In the genomic region with DNA sequence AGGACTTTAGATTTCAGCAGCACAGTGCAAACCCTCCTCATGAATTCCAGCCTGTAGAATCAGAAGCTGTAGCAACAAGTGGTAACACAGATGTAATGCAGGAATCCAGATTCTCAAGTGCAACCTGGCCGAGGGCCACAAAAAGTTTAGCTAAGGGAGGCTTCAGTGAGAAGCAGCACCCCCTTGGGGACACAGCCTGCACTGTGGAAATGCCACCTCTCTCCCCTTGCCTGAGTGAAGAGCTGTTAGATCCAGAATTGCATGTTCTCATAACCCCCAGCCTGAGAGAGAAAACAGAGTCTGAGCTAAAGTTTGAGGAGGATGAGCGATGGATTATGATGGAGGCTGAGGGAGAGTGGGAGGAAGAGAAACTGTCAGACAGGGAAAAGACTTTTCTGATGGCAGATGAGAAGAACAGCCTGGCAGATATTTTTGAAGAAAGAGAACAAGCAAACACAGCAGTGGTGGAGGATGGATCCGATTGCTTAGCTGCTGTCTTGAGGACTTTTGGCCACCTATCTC, we compare ENCODE assay signal across 8 cellular contexts.
DNase-seq lines count a peak whose midpoint lies in the region; ATAC-seq and TF ChIP-seq lines count a peak whose summit lies in the region.

No MANE protein-coding gene starts in this region.

- peak; percentile 86 for DNase-seq in HS-5 (ENCODE audit: low read depth)
- DNase-seq in SIG-M5 treated with dmso at 0.1 percent for 504 hours (lab: John Stamatoyannopoulos, UW; ENCODE audit: unreplicated experiment) = peak; percentile 81
- peak; percentile 88 for DNase-seq in Right ventricle myocardium superior
- DNase-seq in upper lobe of right lung = peak; percentile 87
- DNase-seq in cortex of kidney (lab: John Stamatoyannopoulos, UW) = no peak

- peaks cover 40% of the 10 kb centered on the region for H3K36me3 ChIP-seq in BLaER1
- H3K36me3 ChIP-seq in parathyroid adenoma (ENCODE audit: control insufficient read depth, insufficient read depth, low read length) = no peaks in the 10 kb centered on the region
- peaks cover 9% of the 10 kb centered on the region for H3K36me3 ChIP-seq in upper lobe of right lung

- H3K4me2 ChIP-seq in BLaER1 (peak overlapping the region; percentile 97), parathyroid adenoma (ENCODE audit: low read length) (peak overlapping the region; percentile 29)

- H3K79me2 ChIP-seq in parathyroid adenoma = peaks cover 3% of the 10 kb centered on the region

- H3K36me3 Mint-ChIP-seq in activated naive CD4-positive, alpha-beta T cell treated with anti-CD3 and anti-CD28 coated beads, Interleukin-2, amount 50 U/mL, for 24 hours = peaks cover 5% of the 10 kb centered on the region

- peak overlapping the region; percentile 51 for H3K27ac Mint-ChIP-seq in activated naive CD4-positive, alpha-beta T cell treated with anti-CD3 and anti-CD28 coated beads, Interleukin-2, amount 50 U/mL, for 24 hours

- H3K4me1 ChIP-seq in BLaER1 (peaks cover 75% of the 10 kb centered on the region), parathyroid adenoma (peaks cover 21% of the 10 kb centered on the region), upper lobe of right lung (peaks cover 71% of the 10 kb centered on the region)

- H3K4me3 ChIP-seq in BLaER1 (no peak overlapping the region), parathyroid adenoma (ENCODE audit: low read depth, low read length) (no peak overlapping the region), upper lobe of right lung (peak overlapping the region; percentile 25)

- intact Hi-C loops in Right ventricle myocardium superior (cut with DNase I) (no loop called here), upper lobe of right lung (cut with DNase I) (loop anchor here (10.0 kb wide), 1 partner anchor 46 kb away; no protein-coding TSS in a partner anchor)

- H2AFZ ChIP-seq in parathyroid adenoma = no peak overlapping the region

- no peaks in the 10 kb centered on the region for H3K27me3 Mint-ChIP-seq in activated naive CD4-positive, alpha-beta T cell treated with anti-CD3 and anti-CD28 coated beads, Interleukin-2, amount 50 U/mL, for 24 hours

- peaks cover 64% of the 10 kb centered on the region for H3K4me1 Mint-ChIP-seq in activated naive CD4-positive, alpha-beta T cell treated with anti-CD3 and anti-CD28 coated beads, Interleukin-2, amount 50 U/mL, for 24 hours

- no peaks in the 10 kb centered on the region for H3K9me3 ChIP-seq in BLaER1
- H3K9me3 ChIP-seq in parathyroid adenoma (ENCODE audit: control insufficient read depth, low read length) = no peaks in the 10 kb centered on the region
- no peaks in the 10 kb centered on the region for H3K9me3 ChIP-seq in upper lobe of right lung

- H3K9me3 Mint-ChIP-seq in activated naive CD4-positive, alpha-beta T cell treated with anti-CD3 and anti-CD28 coated beads, Interleukin-2, amount 50 U/mL, for 24 hours = no peaks in the 10 kb centered on the region

- H4K20me1 ChIP-seq in BLaER1 = peaks cover 92% of the 10 kb centered on the region

- H3K9ac ChIP-seq in BLaER1 = peak overlapping the region; percentile 88
- no peak overlapping the region for H3K9ac ChIP-seq in parathyroid adenoma

- ATAC-seq in Right ventricle myocardium superior (ENCODE audit: poor library complexity) = peak; percentile 31
- peak; percentile 49 for ATAC-seq in upper lobe of right lung

- H3K4me3 Mint-ChIP-seq in activated naive CD4-positive, alpha-beta T cell treated with anti-CD3 and anti-CD28 coated beads, Interleukin-2, amount 50 U/mL, for 24 hours = peak overlapping the region; percentile 13

- no peaks in the 10 kb centered on the region for H3K27me3 ChIP-seq in BLaER1
- H3K27me3 ChIP-seq in parathyroid adenoma (ENCODE audit: control insufficient read depth, insufficient read depth, low read length) = no peaks in the 10 kb centered on the region
- H3K27me3 ChIP-seq in upper lobe of right lung = no peaks in the 10 kb centered on the region

- peak; percentile 45 for TF ChIP-seq CTCF in parathyroid adenoma (IDR thresholded peaks at IDR 0.05)
- peak; percentile 69 for TF ChIP-seq CTCF in upper lobe of right lung (IDR thresholded peaks at IDR 0.05)

- 0 out of 2 replicates have a peak overlapping the region, but pooled peaks have one; percentile 27 for H3K27ac ChIP-seq in BLaER1
- H3K27ac ChIP-seq in parathyroid adenoma = no peak overlapping the region
- H3K27ac ChIP-seq in upper lobe of right lung = no peak overlapping the region
